ENCODE assay signal across 8 cellular contexts in the genomic region with DNA sequence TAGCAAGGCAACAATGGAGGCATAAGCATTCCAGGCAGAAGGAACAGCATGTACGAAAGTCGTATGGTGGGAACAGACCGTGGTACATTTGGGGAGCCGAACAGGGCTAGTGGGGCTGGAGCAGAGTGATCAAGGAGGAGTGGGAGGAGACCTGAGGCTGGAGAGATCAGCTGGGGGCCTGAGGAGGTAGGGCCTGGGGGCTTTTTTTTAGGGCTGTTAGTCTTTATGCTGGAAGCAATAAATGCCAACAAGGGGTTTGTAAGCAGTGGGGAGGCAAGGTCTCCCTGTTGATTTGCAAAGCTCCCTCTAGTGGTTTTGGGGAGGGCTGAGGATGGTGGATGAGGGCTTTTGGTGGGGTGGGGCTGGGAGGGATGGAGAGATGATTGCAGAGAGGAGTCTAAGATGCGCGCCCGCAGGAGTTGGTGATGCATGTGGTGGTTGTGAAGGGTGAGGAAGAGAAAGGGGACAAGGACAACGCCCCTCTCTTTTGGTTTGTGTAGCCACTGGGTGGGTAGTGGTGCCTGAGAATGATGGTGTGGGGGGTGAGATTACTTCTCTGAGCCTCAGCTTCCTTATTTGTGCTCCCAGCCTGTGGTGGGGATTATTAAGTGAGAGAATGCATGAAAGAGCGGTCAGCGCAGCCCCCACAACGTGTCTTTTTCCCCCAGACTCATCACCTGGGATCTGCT.
DNase-seq lines count a peak whose midpoint lies in the region; ATAC-seq, FAIRE-seq and TF ChIP-seq lines count a peak whose summit lies in the region.

No MANE protein-coding gene starts in this region.

- TF ChIP-seq RAD21 in HCT116 (IDR thresholded peaks at IDR 0.05; ENCODE audit: low read depth) = peak; percentile 45

- TF ChIP-seq CTCF in CD14-positive monocyte (IDR thresholded peaks at IDR 0.05) (peak; percentile 42), HCT116 (IDR thresholded peaks at IDR 0.05 in 2 of 3, conservative IDR thresholded peaks at IDR 0.05 in 1 of 3; ENCODE audit: borderline replicate concordance in 1 of 3, insufficient read depth in 1 of 3, low read depth in 2 of 3, low read length in 2 of 3) (peak; percentile 48 to 74 (median 65); a peak in 5 of 6 replicates), choroid plexus epithelial cell (conservative IDR thresholded peaks at IDR 0.05; ENCODE audit: low read depth, low read length) (peak; percentile 67), D721Med (IDR thresholded peaks at IDR 0.05; ENCODE audit: insufficient read depth, missing control alignments) (no peak), prostate gland (IDR thresholded peaks at IDR 0.05) (no peak)

- DNase-seq in CD14-positive monocyte (ENCODE audit: low spot score) = no peak
- peak; percentile 12 for DNase-seq in HCT116 (ENCODE audit: low read depth, low spot score)
- DNase-seq in SW480 (ENCODE audit: low spot score) = peak; percentile 45
- peak; percentile 41 for DNase-seq in choroid plexus epithelial cell (ENCODE audit: low read depth)
- DNase-seq in stimulated activated CD4-positive, alpha-beta T cell treated with anti-CD3 and anti-CD28 coated beads, Interleukin-1b, Interleukin-23, amount 100 ng/mL, for 48 hours = peak; percentile 30
- DNase-seq in D721Med (ENCODE audit: insufficient read length, low spot score) = no peak
- DNase-seq in prostate gland (ENCODE audit: low spot score) = no peak

- no peak for TF ChIP-seq POLR2A in HCT116 (IDR thresholded peaks at IDR 0.05; ENCODE audit: borderline replicate concordance, extremely low read depth, insufficient read depth, insufficient read length)
- no peak for TF ChIP-seq POLR2A in prostate gland (IDR thresholded peaks at IDR 0.05)

- no peak overlapping the region for H3K27ac Mint-ChIP-seq in CD14-positive monocyte

- CTCF ChIA-PET in HCT116 (lab: Charles Lee) = interaction anchor here (0.6 to 1.7 kb wide), 10 partner anchors 11 to 714 kb away, joined by 3 to 5 read pairs (median 3); no protein-coding TSS in a partner anchor

- H3K9ac ChIP-seq in HCT116 (ENCODE audit: low read length) = no peak overlapping the region

- H3K27me3 ChIP-seq in HCT116 (ENCODE audit: insufficient read depth, low read length) (no peaks in the 10 kb centered on the region), prostate gland (replicated peaks; ENCODE audit: insufficient read depth) (peaks cover 5% of the 10 kb centered on the region)

- 77% methylated on average over 11 of the region's 11 CpGs for WGBS in prostate gland

- POLR2A ChIA-PET in HCT116 (lab: Charles Lee) = no interaction called here

- peaks cover 3 to 24% of the 10 kb centered on the region in 2 experiments; a peak in 3 of 4 replicates for H3K4me1 ChIP-seq in HCT116 (ENCODE audit: control insufficient read depth in 1 of 2, insufficient read depth in 2 of 2, low read length in 2 of 2)
- no peaks in the 10 kb centered on the region for H3K4me1 ChIP-seq in prostate gland (replicated peaks)

- no peak overlapping the region for H2AFZ ChIP-seq in HCT116 (ENCODE audit: low read depth, low read length, poor library complexity, severe bottlenecking)

- no peaks in the 10 kb centered on the region for H3K79me2 ChIP-seq in HCT116 (ENCODE audit: insufficient read depth, low read length)

- RAD21 ChIA-PET in HCT116 (lab: Charles Lee; ENCODE audit: low non-redundant PET in 1 of 2, low total read pairs in 2 of 2, uncharacterized antibody in 2 of 2, unreplicated experiment in 2 of 2) = no interaction called here

- H3K9me2 ChIP-seq in HCT116 (ENCODE audit: insufficient read depth) = no peaks in the 10 kb centered on the region

- ATAC-seq in HCT116 (peak; percentile 80), GM19023 (IDR thresholded peaks at IDR 0.05; ENCODE audit: unreplicated experiment) (no peak)

- H3K36me3 ChIP-seq in HCT116 (ENCODE audit: control insufficient read depth in 1 of 2, insufficient read depth in 2 of 2, low read length in 2 of 2) (no peaks in the 10 kb centered on the region), prostate gland (no peaks in the 10 kb centered on the region)

- no peak overlapping the region for H3K4me3 ChIP-seq in HCT116 (replicated peaks in 1 of 2; ENCODE audit: low read depth in 1 of 2, low read length in 2 of 2)
- no peak overlapping the region for H3K4me3 ChIP-seq in choroid plexus epithelial cell (ENCODE audit: low read depth, low read length)
- H3K4me3 ChIP-seq in prostate gland = no peak overlapping the region

- BruUV-seq in HCT116 (replicated peaks; lab: Mats Ljungman, UMichigan) = no TSS peak

- H3K9me3 ChIP-seq in HCT116 (ENCODE audit: control insufficient read depth in 1 of 2, insufficient read depth in 1 of 2, low read depth in 1 of 2, low read length in 2 of 2) = no peaks in the 10 kb centered on the region
- no peaks in the 10 kb centered on the region for H3K9me3 ChIP-seq in prostate gland

- H3K27me3 Mint-ChIP-seq in CD14-positive monocyte (ENCODE audit: low read depth in 3 of 3) = peaks cover 17 to 36% (median 35%) of the 10 kb centered on the region in 3 donors

- no peak for FAIRE-seq in D721Med (lab: Jason Lieb, UNC)

- H3K27ac ChIP-seq in HCT116 (ENCODE audit: low read depth, low read length) = no peak overlapping the region
- H3K27ac ChIP-seq in prostate gland = no peak overlapping the region

- H3K36me3 Mint-ChIP-seq in CD14-positive monocyte = no peaks in the 10 kb centered on the region

- H3K4me1 Mint-ChIP-seq in CD14-positive monocyte = peaks cover 5% of the 10 kb centered on the region

- H3K4me3 Mint-ChIP-seq in CD14-positive monocyte = peak overlapping the region in 1 of 2 donors; percentile 44

- no peak overlapping the region for H3K4me2 ChIP-seq in HCT116 (ENCODE audit: low read length)

- peaks cover 0 to 2% (median 0%) of the 10 kb centered on the region in 7 donors for H3K9me3 Mint-ChIP-seq in CD14-positive monocyte

- intact Hi-C loops in CD14-positive monocyte (cut with micrococcal nuclease) (no loop called here), HCT116 (cut with micrococcal nuclease) (loop anchor here (1.0 kb wide), 2 partner anchors 91 to 240 kb away; no protein-coding TSS in a partner anchor), prostate gland (cut with DNase I) (loop anchor here (10.0 kb wide), 1 partner anchor 86 kb away; no protein-coding TSS in a partner anchor)

- no peaks in the 10 kb centered on the region for H4K20me1 ChIP-seq in HCT116 (ENCODE audit: insufficient read depth)

TF ChIP-seq in HCT116, 20 proteins besides CTCF, POLR2A, EP300 and RAD21:
- TF ChIP-seq YY1 (IDR thresholded peaks at IDR 0.05; ENCODE audit: extremely low read depth, insufficient replicate concordance, low read depth, low read length) = peak; percentile 20
- TF ChIP-seq JUND (IDR thresholded peaks at IDR 0.05) = no peak
TF ChIP-seq in HCT116: peak in this region for 1.

Comparison
In these comparisons a context has a peak if more than half of its experiments do, and no peak if none do; other contexts are left out.
1. DNase-seq: peak in HCT116 (single experiment), SW480 (single experiment), choroid plexus epithelial cell (single experiment) and stimulated activated CD4-positive, alpha-beta T cell treated with anti-CD3 and anti-CD28 coated beads, Interleukin-1b, Interleukin-23, amount 100 ng/mL, for 48 hours (single experiment); none in CD14-positive monocyte (single experiment), D721Med (single experiment) and prostate gland (single experiment).
2. CTCF ChIP-seq: peak in CD14-positive monocyte (single experiment), HCT116 (3 of 3) and choroid plexus epithelial cell (single experiment); none in D721Med (single experiment) and prostate gland (0 of 4).
3. intact Hi-C loops: an anchor here in HCT116 (1.0 kb wide) and prostate gland (10.0 kb wide); none called in CD14-positive monocyte.